In the genomic region with DNA sequence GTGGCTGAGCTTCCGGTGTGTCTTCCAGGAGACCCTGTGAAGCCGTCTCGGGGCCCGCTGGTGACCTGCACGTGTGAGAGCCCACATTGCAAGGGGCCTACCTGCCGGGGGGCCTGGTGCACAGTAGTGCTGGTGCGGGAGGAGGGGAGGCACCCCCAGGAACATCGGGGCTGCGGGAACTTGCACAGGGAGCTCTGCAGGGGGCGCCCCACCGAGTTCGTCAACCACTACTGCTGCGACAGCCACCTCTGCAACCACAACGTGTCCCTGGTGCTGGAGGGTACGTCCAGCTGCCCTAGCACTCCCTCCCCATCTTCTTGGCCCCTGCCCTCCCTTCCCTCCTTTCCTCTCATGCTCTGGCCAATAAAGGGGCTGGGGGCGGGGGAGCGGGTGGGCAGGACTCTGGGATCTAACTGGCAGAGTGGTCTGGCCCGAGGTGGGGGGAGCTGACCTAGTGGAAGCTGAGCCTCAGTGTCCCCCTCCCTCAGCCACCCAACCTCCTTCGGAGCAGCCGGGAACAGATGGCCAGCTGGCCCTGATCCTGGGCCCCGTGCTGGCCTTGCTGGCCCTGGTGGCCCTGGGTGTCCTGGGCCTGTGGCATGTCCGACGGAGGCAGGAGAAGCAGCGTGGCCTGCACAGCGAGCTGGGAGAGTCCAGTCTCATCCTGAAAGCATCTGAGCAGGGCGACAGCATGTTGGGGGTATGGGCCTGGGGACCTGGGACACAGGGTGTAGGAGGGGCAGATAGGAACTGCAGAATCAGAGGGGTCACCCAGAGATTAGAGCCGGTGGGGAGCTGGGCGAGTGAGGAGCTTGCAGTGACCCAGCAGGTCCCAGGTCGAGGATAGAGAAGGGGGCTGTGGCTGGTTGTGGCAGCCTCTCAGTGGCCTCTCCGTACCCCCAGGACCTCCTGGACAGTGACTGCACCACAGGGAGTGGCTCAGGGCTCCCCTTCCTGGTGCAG, we compare ENCODE assay signal across 3 cellular contexts.
TF ChIP-seq lines count a peak whose summit lies in the region.

No MANE protein-coding gene starts in this region.

TF ChIP-seq in SK-N-SH, 30 proteins besides CTCF, POLR2A, EP300 and RAD21:
- TF ChIP-seq SMC3 (IDR thresholded peaks at IDR 0.05; ENCODE audit: low read depth, low read length), result no peak
- TF ChIP-seq FOXJ3 (CRISPR knock-in tag; IDR thresholded peaks at IDR 0.05), result no peak
- no peak for TF ChIP-seq CHD2 (IDR thresholded peaks at IDR 0.05; ENCODE audit: low read length, partially characterized antibody)
- no peak for TF ChIP-seq MEF2A (IDR thresholded peaks at IDR 0.05; ENCODE audit: borderline replicate concordance, low read depth)

TF ChIP-seq in SK-N-SH treated with all-trans-retinoic acid at 6 μM for 48 hours, 23 proteins besides CTCF, POLR2A, EP300 and RAD21:
- TF ChIP-seq ZNF8 (CRISPR knock-in tag; IDR thresholded peaks at IDR 0.05) (no peak), RARB (CRISPR knock-in tag; IDR thresholded peaks at IDR 0.05) (no peak), SNAI2 (CRISPR knock-in tag; IDR thresholded peaks at IDR 0.05) (no peak), ZNF70 (CRISPR knock-in tag; IDR thresholded peaks at IDR 0.05) (no peak)
- TF ChIP-seq, protein P1, sequence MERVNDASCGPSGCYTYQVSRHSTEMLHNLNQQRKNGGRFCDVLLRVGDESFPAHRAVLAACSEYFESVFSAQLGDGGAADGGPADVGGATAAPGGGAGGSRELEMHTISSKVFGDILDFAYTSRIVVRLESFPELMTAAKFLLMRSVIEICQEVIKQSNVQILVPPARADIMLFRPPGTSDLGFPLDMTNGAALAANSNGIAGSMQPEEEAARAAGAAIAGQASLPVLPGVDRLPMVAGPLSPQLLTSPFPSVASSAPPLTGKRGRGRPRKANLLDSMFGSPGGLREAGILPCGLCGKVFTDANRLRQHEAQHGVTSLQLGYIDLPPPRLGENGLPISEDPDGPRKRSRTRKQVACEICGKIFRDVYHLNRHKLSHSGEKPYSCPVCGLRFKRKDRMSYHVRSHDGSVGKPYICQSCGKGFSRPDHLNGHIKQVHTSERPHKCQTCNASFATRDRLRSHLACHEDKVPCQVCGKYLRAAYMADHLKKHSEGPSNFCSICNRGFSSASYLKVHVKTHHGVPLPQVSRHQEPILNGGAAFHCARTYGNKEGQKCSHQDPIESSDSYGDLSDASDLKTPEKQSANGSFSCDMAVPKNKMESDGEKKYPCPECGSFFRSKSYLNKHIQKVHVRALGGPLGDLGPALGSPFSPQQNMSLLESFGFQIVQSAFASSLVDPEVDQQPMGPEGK (CRISPR knock-in tag; IDR thresholded peaks at IDR 0.05; ENCODE audit: borderline replicate concordance), result no peak
- TF ChIP-seq, protein P2, sequence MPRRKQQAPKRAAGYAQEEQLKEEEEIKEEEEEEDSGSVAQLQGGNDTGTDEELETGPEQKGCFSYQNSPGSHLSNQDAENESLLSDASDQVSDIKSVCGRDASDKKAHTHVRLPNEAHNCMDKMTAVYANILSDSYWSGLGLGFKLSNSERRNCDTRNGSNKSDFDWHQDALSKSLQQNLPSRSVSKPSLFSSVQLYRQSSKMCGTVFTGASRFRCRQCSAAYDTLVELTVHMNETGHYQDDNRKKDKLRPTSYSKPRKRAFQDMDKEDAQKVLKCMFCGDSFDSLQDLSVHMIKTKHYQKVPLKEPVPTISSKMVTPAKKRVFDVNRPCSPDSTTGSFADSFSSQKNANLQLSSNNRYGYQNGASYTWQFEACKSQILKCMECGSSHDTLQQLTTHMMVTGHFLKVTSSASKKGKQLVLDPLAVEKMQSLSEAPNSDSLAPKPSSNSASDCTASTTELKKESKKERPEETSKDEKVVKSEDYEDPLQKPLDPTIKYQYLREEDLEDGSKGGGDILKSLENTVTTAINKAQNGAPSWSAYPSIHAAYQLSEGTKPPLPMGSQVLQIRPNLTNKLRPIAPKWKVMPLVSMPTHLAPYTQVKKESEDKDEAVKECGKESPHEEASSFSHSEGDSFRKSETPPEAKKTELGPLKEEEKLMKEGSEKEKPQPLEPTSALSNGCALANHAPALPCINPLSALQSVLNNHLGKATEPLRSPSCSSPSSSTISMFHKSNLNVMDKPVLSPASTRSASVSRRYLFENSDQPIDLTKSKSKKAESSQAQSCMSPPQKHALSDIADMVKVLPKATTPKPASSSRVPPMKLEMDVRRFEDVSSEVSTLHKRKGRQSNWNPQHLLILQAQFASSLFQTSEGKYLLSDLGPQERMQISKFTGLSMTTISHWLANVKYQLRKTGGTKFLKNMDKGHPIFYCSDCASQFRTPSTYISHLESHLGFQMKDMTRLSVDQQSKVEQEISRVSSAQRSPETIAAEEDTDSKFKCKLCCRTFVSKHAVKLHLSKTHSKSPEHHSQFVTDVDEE (CRISPR knock-in tag; IDR thresholded peaks at IDR 0.05), result no peak

TF ChIP-seq in HepG2, 621 proteins besides CTCF, POLR2A, EP300 and RAD21:
- TF ChIP-seq KMT2B (CRISPR knock-in tag; IDR thresholded peaks at IDR 0.05) (no peak), GABPA (IDR thresholded peaks at IDR 0.05; ENCODE audit: low read depth, low read length) (no peak), GABPA (CRISPR knock-in tag; IDR thresholded peaks at IDR 0.05; ENCODE audit: low read depth) (no peak), JARID2 (CRISPR knock-in tag; IDR thresholded peaks at IDR 0.05; ENCODE audit: insufficient replicate concordance) (no peak), ZNF44 (CRISPR knock-in tag; IDR thresholded peaks at IDR 0.05) (no peak), ZNF207 (IDR thresholded peaks at IDR 0.05; ENCODE audit: borderline replicate concordance) (no peak), SMAD9 (CRISPR knock-in tag; IDR thresholded peaks at IDR 0.05) (no peak), ZNF558 (CRISPR knock-in tag; IDR thresholded peaks at IDR 0.05; ENCODE audit: borderline replicate concordance) (no peak), ZFP41 (CRISPR knock-in tag; IDR thresholded peaks at IDR 0.05; ENCODE audit: borderline replicate concordance) (no peak), DMAP1 (CRISPR knock-in tag; IDR thresholded peaks at IDR 0.05) (no peak), SAP130 (CRISPR knock-in tag; IDR thresholded peaks at IDR 0.05; ENCODE audit: low read depth) (no peak)
- TF ChIP-seq, protein P3, sequence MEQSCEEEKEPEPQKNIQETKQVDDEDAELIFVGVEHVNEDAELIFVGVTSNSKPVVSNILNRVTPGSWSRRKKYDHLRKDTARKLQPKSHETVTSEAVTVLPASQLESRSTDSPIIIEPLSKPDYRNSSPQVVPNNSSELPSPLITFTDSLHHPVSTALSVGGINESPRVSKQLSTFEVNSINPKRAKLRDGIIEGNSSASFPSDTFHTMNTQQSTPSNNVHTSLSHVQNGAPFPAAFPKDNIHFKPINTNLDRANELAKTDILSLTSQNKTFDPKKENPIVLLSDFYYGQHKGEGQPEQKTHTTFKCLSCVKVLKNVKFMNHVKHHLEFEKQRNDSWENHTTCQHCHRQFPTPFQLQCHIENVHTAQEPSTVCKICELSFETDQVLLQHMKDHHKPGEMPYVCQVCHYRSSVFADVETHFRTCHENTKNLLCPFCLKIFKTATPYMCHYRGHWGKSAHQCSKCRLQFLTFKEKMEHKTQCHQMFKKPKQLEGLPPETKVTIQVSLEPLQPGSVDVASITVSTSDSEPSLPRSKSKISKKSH (CRISPR knock-in tag; IDR thresholded peaks at IDR 0.05; ENCODE audit: borderline replicate concordance), result no peak
- TF ChIP-seq, protein P4, sequence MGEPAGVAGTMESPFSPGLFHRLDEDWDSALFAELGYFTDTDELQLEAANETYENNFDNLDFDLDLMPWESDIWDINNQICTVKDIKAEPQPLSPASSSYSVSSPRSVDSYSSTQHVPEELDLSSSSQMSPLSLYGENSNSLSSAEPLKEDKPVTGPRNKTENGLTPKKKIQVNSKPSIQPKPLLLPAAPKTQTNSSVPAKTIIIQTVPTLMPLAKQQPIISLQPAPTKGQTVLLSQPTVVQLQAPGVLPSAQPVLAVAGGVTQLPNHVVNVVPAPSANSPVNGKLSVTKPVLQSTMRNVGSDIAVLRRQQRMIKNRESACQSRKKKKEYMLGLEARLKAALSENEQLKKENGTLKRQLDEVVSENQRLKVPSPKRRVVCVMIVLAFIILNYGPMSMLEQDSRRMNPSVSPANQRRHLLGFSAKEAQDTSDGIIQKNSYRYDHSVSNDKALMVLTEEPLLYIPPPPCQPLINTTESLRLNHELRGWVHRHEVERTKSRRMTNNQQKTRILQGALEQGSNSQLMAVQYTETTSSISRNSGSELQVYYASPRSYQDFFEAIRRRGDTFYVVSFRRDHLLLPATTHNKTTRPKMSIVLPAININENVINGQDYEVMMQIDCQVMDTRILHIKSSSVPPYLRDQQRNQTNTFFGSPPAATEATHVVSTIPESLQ (CRISPR knock-in tag; conservative IDR thresholded peaks at IDR 0.05), result no peak
